ENCODE assay signal across 18 cellular contexts in genomic region chr2:105756435-105756834, GRCh38. TPM values are rescaled to one million over a fixed set of nuclear protein-coding genes. Genes with fewer than 3 reads are reported as not detected.
DNase-seq lines count a peak whose midpoint lies in the region; ATAC-seq and FAIRE-seq lines count a peak whose summit lies in the region.
"Had no signal": no experiment of that assay in that cellular context is flagged by ENCODE, and none has a peak within 500 bp of the region (broad histone marks: within the 10 kb centered on the region; RNA-seq: fewer than 3 reads in every experiment).

No MANE protein-coding gene starts in this region.

- ATAC-seq in naive B cell (ENCODE audit: low read depth in 2 of 2), result no peak
- ATAC-seq: gastroesophageal sphincter, right lobe of liver had no signal

- no peaks in the 10 kb centered on the region for H3K9me3 Mint-ChIP-seq in CD8-positive, alpha-beta memory T cell
- no peaks in the 10 kb centered on the region for H3K9me3 Mint-ChIP-seq in activated T-helper 1 cell treated with anti-CD3 and anti-CD28 coated beads, Interleukin-12 subunit alpha, Interleukin-12 subunit beta, Interleukin-2, Interleukin-4 antibody, amounts not matched to agents 30 ng/mL and 10 ng/mL and 1 ng/mL, durations not matched to agents 14 hours and 24 hours and 36 hours
- H3K9me3 Mint-ChIP-seq in naive B cell, result peaks cover 0 to 3% (median 0%) of the 10 kb centered on the region in 7 donors

- peaks cover 96% of the 10 kb centered on the region for H4K20me1 ChIP-seq in BLaER1

- H3K27ac ChIP-seq in BLaER1, result peak overlapping the region; percentile 72
- H3K27ac ChIP-seq in CD8-positive, alpha-beta memory T cell (ENCODE audit: low read depth, low read length), result peak overlapping the region; percentile 14
- no peak overlapping the region for H3K27ac ChIP-seq in small intestine (ENCODE audit: low read depth in 1 of 2, low read length in 1 of 2)
- H3K27ac ChIP-seq: adrenal gland, right lobe of liver, upper lobe of left lung had no signal

- POLR2A ChIA-PET in CD8-positive, alpha-beta memory T cell (lab: Charles Lee), result interaction anchor here (1.1 to 1.9 kb wide), 2 partner anchors 10 to 18 kb away, joined by 5 to 18 read pairs; no protein-coding TSS in a partner anchor

- CTCF ChIA-PET in CD8-positive, alpha-beta memory T cell (lab: Charles Lee), result interaction anchor here (0.9 to 2.0 kb wide), 7 partner anchors 9 to 47 kb away, joined by 3 to 7 read pairs (median 4); no protein-coding TSS in a partner anchor

- peak overlapping the region; percentile 71 for H3K4me2 ChIP-seq in BLaER1

- peaks cover 57% of the 10 kb centered on the region for H3K4me1 ChIP-seq in BLaER1
- H3K4me1 ChIP-seq in CD8-positive, alpha-beta memory T cell (ENCODE audit: insufficient read depth, low read length), result peaks cover 99% of the 10 kb centered on the region
- H3K4me1 ChIP-seq in small intestine (ENCODE audit: control insufficient read depth in 2 of 2, insufficient read depth in 1 of 2, low read depth in 1 of 2, low read length in 1 of 2), result peaks cover 29 to 34% of the 10 kb centered on the region in 2 donors
- H3K4me1 ChIP-seq: right lobe of liver had no signal

- H3K36me3 ChIP-seq in BLaER1, result peaks cover 54% of the 10 kb centered on the region
- no peaks in the 10 kb centered on the region for H3K36me3 ChIP-seq in CD8-positive, alpha-beta memory T cell (ENCODE audit: insufficient read depth, low read length)
- H3K36me3 ChIP-seq in small intestine (ENCODE audit: control insufficient read depth in 2 of 2, insufficient read depth in 2 of 2, low read length in 2 of 2), result no peaks in the 10 kb centered on the region
- H3K36me3 ChIP-seq: adrenal gland, gastroesophageal sphincter, right lobe of liver, upper lobe of left lung had no signal

- H3K4me3 ChIP-seq in BLaER1, result no peak overlapping the region
- no peak overlapping the region for H3K4me3 ChIP-seq in CD8-positive, alpha-beta memory T cell (ENCODE audit: low read length)
- no peak overlapping the region for H3K4me3 ChIP-seq in small intestine (ENCODE audit: low read depth in 1 of 2, low read length in 2 of 2)
- H3K4me3 ChIP-seq: adrenal gland, gastroesophageal sphincter, lung, right lobe of liver, upper lobe of left lung had no signal

- H3K4me3 Mint-ChIP-seq in CD8-positive, alpha-beta memory T cell, result peak overlapping the region; percentile 44 to 78 (median 65)
- peak overlapping the region; percentile 56 for H3K4me3 Mint-ChIP-seq in activated T-helper 1 cell treated with anti-CD3 and anti-CD28 coated beads, Interleukin-12 subunit alpha, Interleukin-12 subunit beta, Interleukin-2, Interleukin-4 antibody, amounts not matched to agents 30 ng/mL and 10 ng/mL and 1 ng/mL, durations not matched to agents 14 hours and 24 hours and 36 hours
- peak overlapping the region; percentile 22 to 85 (median 74) for H3K4me3 Mint-ChIP-seq in naive B cell

- no peaks in the 10 kb centered on the region for H3K27me3 Mint-ChIP-seq in CD8-positive, alpha-beta memory T cell
- H3K27me3 Mint-ChIP-seq in activated T-helper 1 cell treated with anti-CD3 and anti-CD28 coated beads, Interleukin-12 subunit alpha, Interleukin-12 subunit beta, Interleukin-2, Interleukin-4 antibody, amounts not matched to agents 30 ng/mL and 10 ng/mL and 1 ng/mL, durations not matched to agents 14 hours and 24 hours and 36 hours (ENCODE audit: insufficient read depth), result no peaks in the 10 kb centered on the region
- no peaks in the 10 kb centered on the region for H3K27me3 Mint-ChIP-seq in naive B cell

- WGBS in small intestine, 3 donors, result 84 to 92% (median 86%) methylated on average over 4 of the region's 4 CpGs

- H3K36me3 Mint-ChIP-seq in CD8-positive, alpha-beta memory T cell, result peaks cover 6 to 26% (median 13%) of the 10 kb centered on the region in 3 donors
- peaks cover 45% of the 10 kb centered on the region for H3K36me3 Mint-ChIP-seq in activated T-helper 1 cell treated with anti-CD3 and anti-CD28 coated beads, Interleukin-12 subunit alpha, Interleukin-12 subunit beta, Interleukin-2, Interleukin-4 antibody, amounts not matched to agents 30 ng/mL and 10 ng/mL and 1 ng/mL, durations not matched to agents 14 hours and 24 hours and 36 hours (ENCODE audit: low read depth)
- H3K36me3 Mint-ChIP-seq in naive B cell, result peaks cover 11 to 18% of the 10 kb centered on the region in 2 donors

- H3K27me3 ChIP-seq in BLaER1 (no peaks in the 10 kb centered on the region), small intestine (ENCODE audit: control insufficient read depth in 2 of 2, insufficient read depth in 2 of 2, low read length in 2 of 2) (no peaks in the 10 kb centered on the region)
- no peaks in the 10 kb centered on the region for H3K27me3 ChIP-seq in CD8-positive, alpha-beta memory T cell (ENCODE audit: insufficient read depth, low read length, poor library complexity, severe bottlenecking)
- H3K27me3 ChIP-seq: adrenal gland, gastroesophageal sphincter, right lobe of liver, upper lobe of left lung had no signal

- FAIRE-seq in small intestine (lab: Jason Lieb, UNC), result no peak
- FAIRE-seq: HTR-8/SVneo had no signal

- H3K4me1 Mint-ChIP-seq in CD8-positive, alpha-beta memory T cell, result peaks cover 95 to 100% (median 100%) of the 10 kb centered on the region in 3 donors
- peaks cover 95% of the 10 kb centered on the region for H3K4me1 Mint-ChIP-seq in activated T-helper 1 cell treated with anti-CD3 and anti-CD28 coated beads, Interleukin-12 subunit alpha, Interleukin-12 subunit beta, Interleukin-2, Interleukin-4 antibody, amounts not matched to agents 30 ng/mL and 10 ng/mL and 1 ng/mL, durations not matched to agents 14 hours and 24 hours and 36 hours (ENCODE audit: low read depth)
- peaks cover 72 to 97% (median 90%) of the 10 kb centered on the region in 3 donors for H3K4me1 Mint-ChIP-seq in naive B cell

- no peaks in the 10 kb centered on the region for H3K9me3 ChIP-seq in BLaER1
- H3K9me3 ChIP-seq in CD8-positive, alpha-beta memory T cell (ENCODE audit: low read length), result no peaks in the 10 kb centered on the region
- H3K9me3 ChIP-seq in small intestine (ENCODE audit: control insufficient read depth, low read depth), result no peaks in the 10 kb centered on the region
- H3K9me3 ChIP-seq: adrenal gland, gastroesophageal sphincter, right lobe of liver, upper lobe of left lung had no signal

- no peak overlapping the region for H3K9ac ChIP-seq in BLaER1

- H3K27ac Mint-ChIP-seq in CD8-positive, alpha-beta memory T cell, result peak overlapping the region; percentile 80 to 96 (median 87)
- H3K27ac Mint-ChIP-seq in activated T-helper 1 cell treated with anti-CD3 and anti-CD28 coated beads, Interleukin-12 subunit alpha, Interleukin-12 subunit beta, Interleukin-2, Interleukin-4 antibody, amounts not matched to agents 30 ng/mL and 10 ng/mL and 1 ng/mL, durations not matched to agents 14 hours and 24 hours and 36 hours, result peak overlapping the region; percentile 83
- H3K27ac Mint-ChIP-seq in naive B cell, result peak overlapping the region; percentile 59 to 95 (median 83)

- intact Hi-C loops in activated T-helper 1 cell treated with anti-CD3 and anti-CD28 coated beads, Interleukin-12 subunit alpha, Interleukin-12 subunit beta, Interleukin-2, Interleukin-4 antibody, amounts not matched to agents 30 ng/mL and 10 ng/mL and 1 ng/mL, durations not matched to agents 14 hours and 24 hours and 36 hours (cut with micrococcal nuclease), result loop anchor here (1.0 kb wide), 1 partner anchor 8 kb away; no protein-coding TSS in a partner anchor

- no peak for DNase-seq in CD8-positive, alpha-beta memory T cell
- no peak for DNase-seq in activated T-helper 1 cell treated with anti-CD3 and anti-CD28 coated beads, Interleukin-12 subunit alpha, Interleukin-12 subunit beta, Interleukin-2, Interleukin-4 antibody, amounts not matched to agents 30 ng/mL and 10 ng/mL and 1 ng/mL, durations not matched to agents 14 hours and 24 hours and 36 hours (ENCODE audit: low spot score)
- DNase-seq in naive B cell (no peak), NCI-H524 (lab: John Stamatoyannopoulos, UW) (no peak), NCI-H1436 (lab: John Stamatoyannopoulos, UW) (no peak), small intestine (no peak)
- DNase-seq: activated CD4-positive, alpha-beta T cell treated with anti-CD3 and anti-CD28 coated beads for 48 hours; adrenal gland; AML-193; MM.1S; right lobe of liver; stimulated activated CD4-positive, alpha-beta T cell treated with anti-CD3 and anti-CD28 coated beads, Interleukin-2, amount 100 ng/mL, for 48 hours; stimulated activated CD8-positive, alpha-beta memory T cell treated with anti-CD3 and anti-CD28 coated beads, Interleukin-4, amount 100 ng/mL, for 48 hours; upper lobe of left lung had no signal

RNA-seq across cellular contexts. Expression of gene NCK2, which starts 11.7 kb away (rescaled TPM):
- total RNA-seq in CD8-positive, alpha-beta memory T cell, result 10 to 100 TPM; 72.4 to 76.1 TPM
- 77.9 TPM for polyA plus RNA-seq in CD8-positive, alpha-beta memory T cell
- total RNA-seq in activated T-helper 1 cell treated with anti-CD3 and anti-CD28 coated beads, Interleukin-12 subunit alpha, Interleukin-12 subunit beta, Interleukin-2, Interleukin-4 antibody, amounts not matched to agents 30 ng/mL and 10 ng/mL and 1 ng/mL, durations not matched to agents 14 hours and 24 hours and 36 hours, result 79.9 and 86.8 TPM in 2 replicates
- polyA plus RNA-seq in naive B cell (ENCODE audit: low read depth in 6 of 6) (100 to 1,000 TPM in 1 of 6 donors, 10 to 100 TPM in 5; 70.7 to 108 (median 76.7) TPM), small intestine (100 to 1,000 TPM in 2 of 3 donors, 10 to 100 TPM in 1; 59.6 to 124 (median 103) TPM)

Comparison
In these comparisons a context has a peak if more than half of its experiments do, and no peak if none do; other contexts are left out.
1. H3K27ac ChIP-seq: peak in BLaER1 (single experiment) and CD8-positive, alpha-beta memory T cell (single experiment); none in small intestine (0 of 2).
2. Peak in every context shown above with its lines, with median percentiles within 50 percentile points of each other: H3K27ac Mint-ChIP-seq and H3K4me3 Mint-ChIP-seq.